In genomic region chr7:76282344-76283253, GRCh38 we compare ENCODE assay signal across 8 cellular contexts. TPM values are rescaled to one million over a fixed set of nuclear protein-coding genes. Genes with fewer than 3 reads are reported as not detected.
A peak's percentile ranks its signal among the peaks of the same experiment; 100 is the strongest.
DNase-seq lines count a peak whose midpoint lies in the region; ATAC-seq lines count a peak whose summit lies in the region.

No MANE protein-coding gene starts in this region.

- no peaks in the 10 kb centered on the region for H3K9me3 Mint-ChIP-seq in stimulated activated effector memory CD8-positive, alpha-beta T cell treated with anti-CD3 and anti-CD28 coated beads, Interleukin-12 subunit alpha, Interleukin-12 subunit beta, amount 100 ng/mL, for 72 hours

- peak; percentile 6 for ATAC-seq in stimulated activated effector memory CD8-positive, alpha-beta T cell treated with anti-CD3 and anti-CD28 coated beads, Interleukin-12 subunit alpha, Interleukin-12 subunit beta, amount 100 ng/mL, for 72 hours
- ATAC-seq in GM21723 (IDR thresholded peaks at IDR 0.05; ENCODE audit: unreplicated experiment) (no peak), GM21529 (IDR thresholded peaks at IDR 0.05; ENCODE audit: unreplicated experiment) (no peak)

- peaks cover 23% of the 10 kb centered on the region for H3K4me1 Mint-ChIP-seq in stimulated activated effector memory CD8-positive, alpha-beta T cell treated with anti-CD3 and anti-CD28 coated beads, Interleukin-12 subunit alpha, Interleukin-12 subunit beta, amount 100 ng/mL, for 72 hours

- H3K9ac ChIP-seq in HUES6 (ENCODE audit: low read length): peak overlapping the region; percentile 30
- H3K9ac ChIP-seq in iPS-18a (ENCODE audit: low read length): no peak overlapping the region

- H3K36me3 ChIP-seq in HUES6 (ENCODE audit: control insufficient read depth, insufficient read depth, low read length) (no peaks in the 10 kb centered on the region), iPS-18a (ENCODE audit: control insufficient read depth, low read depth, low read length) (no peaks in the 10 kb centered on the region)

- H3K9me3 ChIP-seq in HUES6 (ENCODE audit: control insufficient read depth, insufficient read depth, low read depth, low read length): no peaks in the 10 kb centered on the region
- H3K9me3 ChIP-seq in iPS-18a (ENCODE audit: control insufficient read depth, low read depth, low read length): no peaks in the 10 kb centered on the region

- H3K4me1 ChIP-seq in HUES6 (ENCODE audit: control insufficient read depth, insufficient read depth, low read length) (peaks cover 9% of the 10 kb centered on the region), iPS-18a (ENCODE audit: control insufficient read depth, low read depth, low read length) (peaks cover 8% of the 10 kb centered on the region)

- H3K36me3 Mint-ChIP-seq in stimulated activated effector memory CD8-positive, alpha-beta T cell treated with anti-CD3 and anti-CD28 coated beads, Interleukin-12 subunit alpha, Interleukin-12 subunit beta, amount 100 ng/mL, for 72 hours: no peaks in the 10 kb centered on the region

- H3K4me3 Mint-ChIP-seq in stimulated activated effector memory CD8-positive, alpha-beta T cell treated with anti-CD3 and anti-CD28 coated beads, Interleukin-12 subunit alpha, Interleukin-12 subunit beta, amount 100 ng/mL, for 72 hours: peak overlapping the region; percentile 73

- no peak overlapping the region for H3K27ac Mint-ChIP-seq in stimulated activated effector memory CD8-positive, alpha-beta T cell treated with anti-CD3 and anti-CD28 coated beads, Interleukin-12 subunit alpha, Interleukin-12 subunit beta, amount 100 ng/mL, for 72 hours

- DNase-seq in amniotic epithelial cell (ENCODE audit: low read depth) (peak; percentile 35), NCI-H1417 treated with DMSO at 0.1 percent for 48 hours (lab: John Stamatoyannopoulos, UW) (no peak), cerebellum (ENCODE audit: low spot score) (no peak)
- DNase-seq in stimulated activated effector memory CD8-positive, alpha-beta T cell treated with anti-CD3 and anti-CD28 coated beads, Interleukin-12 subunit alpha, Interleukin-12 subunit beta, amount 100 ng/mL, for 72 hours (ENCODE audit: low spot score in 2 of 2): no peak

- H3K27ac ChIP-seq in HUES6 (ENCODE audit: low read depth, low read length) (no peak overlapping the region), iPS-18a (ENCODE audit: low read length) (no peak overlapping the region)

- peaks cover 57% of the 10 kb centered on the region for H3K27me3 ChIP-seq in HUES6 (ENCODE audit: control insufficient read depth, insufficient read depth, low read length)
- H3K27me3 ChIP-seq in iPS-18a (ENCODE audit: control insufficient read depth, insufficient read depth, low read length): peaks cover 51% of the 10 kb centered on the region

- peak overlapping the region; percentile 75 for H3K4me3 ChIP-seq in HUES6 (ENCODE audit: low read depth, low read length)
- H3K4me3 ChIP-seq in iPS-18a (ENCODE audit: low read length): peak overlapping the region; percentile 74

RNA-seq across cellular contexts. Expression of gene HSPB1, which starts 19.9 kb away (rescaled TPM):
- 11.9 TPM for total RNA-seq in cerebellum
